ENCODE assay signal across 21 cellular contexts in genomic region chr1:15110128-15110866, GRCh38. TPM values are rescaled to one million over a fixed set of nuclear protein-coding genes. Genes with fewer than 3 reads are reported as not detected.
"Had no signal": no experiment of that assay in that cellular context is flagged by ENCODE, and none has a peak within 500 bp of the region (broad histone marks: within the 10 kb centered on the region; RNA-seq: fewer than 3 reads in every experiment).

No MANE protein-coding gene starts in this region.

- H3K9me3 ChIP-seq: lower lobe of right lung, vagina had no signal

- H3K27ac ChIP-seq: lower lobe of right lung, skin epidermis, vagina, VCaP had no signal

- H3K36me3 ChIP-seq: vagina had no signal

- H3K4me3 ChIP-seq: lower lobe of right lung, skin epidermis, vagina had no signal

- FAIRE-seq: astrocyte, kidney had no signal

- H3K27me3 ChIP-seq: vagina had no signal

- DNase-seq: activated CD4-positive, alpha-beta T cell treated with anti-CD3 and anti-CD28 coated beads, Interleukin-2, amount 50 U/mL, for 1 hour; activated CD4-positive, CD25-positive, alpha-beta regulatory T cell treated with anti-CD3 and anti-CD28 coated beads, Interleukin-2, amount 50 U/mL, for 72 hours; activated CD8-positive, alpha-beta T cell treated with anti-CD3 and anti-CD28 coated beads, Interleukin-2, amount 10 ng/mL, durations not matched to agents 7 days and 5 days; activated naive CD4-positive, alpha-beta T cell treated with Interleukin-2 at 50 U/mL for 16 hours; activated naive CD8-positive, alpha-beta T cell treated with anti-CD3 and anti-CD28 coated beads for 36 hours; activated T-cell treated with anti-CD3 and anti-CD28 coated beads, Interleukin-2, amount 50 U/mL, for 1 hour; effector memory CD4-positive, alpha-beta T cell; foreskin melanocyte; kidney; lower lobe of right lung; naive thymus-derived CD4-positive, alpha-beta T cell; occipital lobe; stimulated activated CD4-positive, alpha-beta T cell treated with anti-CD3 and anti-CD28 coated beads, Interleukin-1b, Interleukin-23, amount 100 ng/mL, for 48 hours; stimulated activated CD8-positive, alpha-beta memory T cell treated with anti-CD3 and anti-CD28 coated beads, Interleukin-4, amount 100 ng/mL, for 48 hours; stimulated activated naive B cell treated with anti-CD40 and anti-IgM and Interleukin-4, amounts not matched to agents 10 μg/mL and 1 μg/mL and 100 μg/mL, for 72 hours; trophoblast cell had no signal

- H3K4me1 ChIP-seq: lower lobe of right lung, vagina had no signal

- ATAC-seq: activated CD8-positive, alpha-beta T cell treated with anti-CD3 and anti-CD28 coated beads, Interleukin-2, amount 10 ng/mL, durations not matched to agents 7 days and 5 days; left lobe of liver; lower lobe of right lung; naive thymus-derived CD4-positive, alpha-beta T cell; stimulated activated naive B cell treated with anti-CD40 and anti-IgM and Interleukin-4, amounts not matched to agents 10 μg/mL and 1 μg/mL and 100 μg/mL, for 72 hours had no signal

RNA-seq across cellular contexts. Expression of gene TMEM51, which starts 43.2 kb away (rescaled TPM):
- total RNA-seq: activated naive CD8-positive, alpha-beta T cell treated with anti-CD3 and anti-CD28 coated beads for 36 hours had no signal
- polyA plus RNA-seq: naive thymus-derived CD4-positive, alpha-beta T cell had no signal
